Comparison of ENCODE assay signal across 22 cellular contexts in the genomic region with DNA sequence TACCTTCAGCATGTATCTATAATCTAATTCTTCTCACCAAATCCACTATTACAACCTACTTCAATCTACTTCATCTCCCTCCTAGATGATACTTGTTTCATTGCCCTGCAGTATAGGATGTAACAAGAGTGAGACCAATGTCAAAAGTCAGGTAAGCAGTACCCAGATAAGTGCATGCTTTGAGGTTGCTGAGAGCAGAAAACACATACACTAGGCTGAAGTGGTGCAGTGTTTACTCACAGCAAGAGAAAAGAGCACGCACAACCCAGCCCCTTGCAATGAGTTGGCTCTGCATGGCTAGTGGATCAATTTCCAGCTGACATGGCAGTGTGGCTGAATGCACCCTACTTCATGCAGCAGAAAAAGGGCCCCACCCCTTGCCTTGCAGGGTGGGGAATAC.
"Had no signal": no experiment of that assay in that cellular context is flagged by ENCODE, and none has a peak within 500 bp of the region (broad histone marks: within the 10 kb centered on the region; RNA-seq: fewer than 3 reads in every experiment).

No MANE protein-coding gene starts in this region.

- H3K4me1 ChIP-seq: adrenal gland, Peyer's patch had no signal

- H3K9me3 ChIP-seq: adrenal gland, Peyer's patch had no signal

- H3K36me3 Mint-ChIP-seq: activated naive CD8-positive, alpha-beta T cell treated with anti-CD3 and anti-CD28 coated beads, Interleukin-2, amount 10 ng/mL, durations not matched to agents 7 days and 5 days had no signal

- ATAC-seq: activated CD8-positive, alpha-beta T cell treated with anti-CD3 and anti-CD28 coated beads, Interleukin-2, amount 10 ng/mL, durations not matched to agents 7 days and 5 days; K562; WTC11 had no signal

- H3K4me3 Mint-ChIP-seq: activated CD8-positive, alpha-beta T cell treated with anti-CD3 and anti-CD28 coated beads, Interleukin-2, amount 10 ng/mL, durations not matched to agents 7 days and 5 days; activated naive CD8-positive, alpha-beta T cell treated with anti-CD3 and anti-CD28 coated beads, Interleukin-2, amount 10 ng/mL, durations not matched to agents 7 days and 5 days; T-helper 1 cell treated with Interleukin-12 subunit alpha and Interleukin-12 subunit beta and Interleukin-4 antibody, amounts not matched to agents 30 μg/mL and 1 μg/mL, for 36 hours; WTC11 had no signal

- H3K4me3 ChIP-seq: adrenal gland, K562, Peyer's patch had no signal

- DNase-seq: activated CD4-positive, alpha-beta T cell treated with anti-CD3 and anti-CD28 coated beads for 48 hours; activated CD4-positive, alpha-beta T cell treated with anti-CD3 and anti-CD28 coated beads, Interleukin-2, amount 50 U/mL, for 4 hours; activated CD4-positive, CD25-positive, alpha-beta regulatory T cell treated with anti-CD3 and anti-CD28 coated beads, Interleukin-2, amount 50 U/mL, for 72 hours; activated CD8-positive, alpha-beta memory T cell treated with anti-CD3 and anti-CD28 coated beads, Interleukin-2, amount 50 U/mL, for 48 hours; activated CD8-positive, alpha-beta T cell treated with anti-CD3 and anti-CD28 coated beads, Interleukin-2, amount 10 ng/mL, durations not matched to agents 7 days and 5 days; activated naive CD4-positive, alpha-beta T cell treated with anti-CD3 and anti-CD28 coated beads, Interleukin-2, amount 50 U/mL, for 16 hours; activated naive CD8-positive, alpha-beta T cell treated with anti-CD3 and anti-CD28 coated beads, Interleukin-2, amount 10 ng/mL, durations not matched to agents 7 days and 5 days; activated T-cell treated with anti-CD3 and anti-CD28 coated beads, Interleukin-2, amount 50 U/mL, for 1 hour; adrenal gland; cerebellar nuclear complex; Karpas-422; MM.1S; NCI-H1105; NCI-H2081 treated with DMSO at 0.1 percent for 48 hours; NCI-H446; NCI-H526; Peyer's patch; SHP77 treated with DMSO at 0.1 percent for 48 hours; T-helper 9 cell had no signal

- H3K27ac Mint-ChIP-seq: activated CD8-positive, alpha-beta T cell treated with anti-CD3 and anti-CD28 coated beads, Interleukin-2, amount 10 ng/mL, durations not matched to agents 7 days and 5 days; activated naive CD8-positive, alpha-beta T cell treated with anti-CD3 and anti-CD28 coated beads, Interleukin-2, amount 10 ng/mL, durations not matched to agents 7 days and 5 days; T-helper 1 cell treated with Interleukin-12 subunit alpha and Interleukin-12 subunit beta and Interleukin-4 antibody, amounts not matched to agents 30 μg/mL and 1 μg/mL, for 36 hours; WTC11 had no signal

- H3K36me3 ChIP-seq: adrenal gland, Peyer's patch had no signal

- H3K27me3 Mint-ChIP-seq: activated naive CD8-positive, alpha-beta T cell treated with anti-CD3 and anti-CD28 coated beads, Interleukin-2, amount 10 ng/mL, durations not matched to agents 7 days and 5 days had no signal

- H3K27me3 ChIP-seq: adrenal gland, Peyer's patch had no signal

- H3K27ac ChIP-seq: adrenal gland, Peyer's patch had no signal

- H3K4me1 Mint-ChIP-seq: activated naive CD8-positive, alpha-beta T cell treated with anti-CD3 and anti-CD28 coated beads, Interleukin-2, amount 10 ng/mL, durations not matched to agents 7 days and 5 days had no signal
